In the genomic region with DNA sequence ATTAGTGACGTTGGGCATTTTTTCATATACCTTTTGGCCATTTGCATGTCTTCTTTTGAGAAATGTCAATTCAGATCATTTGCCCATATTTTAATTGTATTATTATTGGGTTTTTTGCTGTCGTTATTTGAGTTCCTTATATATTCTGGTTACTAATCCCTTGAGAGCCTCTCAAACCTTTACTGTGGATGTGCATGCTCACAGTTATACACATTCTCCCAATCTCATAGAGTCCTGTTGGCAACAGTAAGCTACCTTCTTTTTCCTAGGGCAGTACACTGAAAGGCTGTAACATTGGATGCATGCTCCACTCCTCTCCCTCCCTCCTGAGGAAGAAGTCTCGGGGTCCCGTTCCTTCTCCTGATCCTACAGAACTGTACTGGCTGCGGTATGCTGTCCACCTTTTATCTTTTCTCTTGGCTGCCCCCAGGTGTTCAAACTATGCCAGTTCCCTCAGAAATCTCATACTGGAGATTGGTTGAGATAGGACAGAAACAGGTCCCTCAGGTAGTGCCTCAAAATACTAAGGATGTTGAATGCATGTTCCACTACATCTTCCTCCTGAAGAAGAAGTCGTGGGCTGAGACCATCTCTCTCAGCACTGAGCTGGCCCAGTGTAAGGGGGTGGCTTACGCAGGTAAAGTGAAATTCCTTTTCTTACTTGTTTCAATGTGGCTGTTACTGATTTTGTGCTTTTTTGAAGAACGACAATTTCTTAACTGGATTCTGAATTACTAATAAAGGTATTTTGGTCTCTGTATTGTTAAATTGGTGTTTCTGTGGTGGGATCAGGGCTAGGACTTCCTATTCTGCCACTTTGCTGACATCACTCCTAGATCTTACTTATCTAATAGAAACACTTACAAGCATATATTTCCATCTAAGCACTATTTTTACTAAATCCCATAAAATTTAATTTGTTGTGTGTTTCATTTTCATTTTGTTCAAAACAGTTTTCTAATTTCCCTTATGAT, we compare ENCODE assay signal across 8 cellular contexts.
DNase-seq lines count a peak whose midpoint lies in the region; ATAC-seq and TF ChIP-seq lines count a peak whose summit lies in the region.

No MANE protein-coding gene starts in this region.

- H3K4me1 ChIP-seq in PC-3 (ENCODE audit: insufficient read depth, low read length) (no peaks in the 10 kb centered on the region), vagina (no peaks in the 10 kb centered on the region)

- peak overlapping the region; percentile 49 for H2AFZ ChIP-seq in PC-3 (ENCODE audit: low read length)

- TF ChIP-seq POLR2A in vagina (IDR thresholded peaks at IDR 0.05), result no peak

- no peaks in the 10 kb centered on the region for H3K79me2 ChIP-seq in PC-3 (ENCODE audit: low read length)

- H4K20me1 ChIP-seq in PC-3 (ENCODE audit: low read length), result no peaks in the 10 kb centered on the region

- H3K4me3 ChIP-seq in PC-3 (ENCODE audit: low read length), result no peak overlapping the region
- H3K4me3 ChIP-seq in vagina, result no peak overlapping the region

- H3K27me3 ChIP-seq in PC-3 (ENCODE audit: low read length), result no peaks in the 10 kb centered on the region
- no peaks in the 10 kb centered on the region for H3K27me3 ChIP-seq in vagina

- DNase-seq in A172 (ENCODE audit: low spot score), result peak; percentile 50
- peak; percentile 41 for DNase-seq in GM10248 (ENCODE audit: extremely low spot score)
- DNase-seq in PC-3, result peak; percentile 81
- DNase-seq in activated T-helper 9 cell treated with anti-CD3 and anti-CD28 coated beads, Interleukin-2, amount 50 U/mL, for 16 hours (ENCODE audit: low read depth), result peak; percentile 8
- peak; percentile 5 for DNase-seq in iPS DF 4.7 (ENCODE audit: extremely low read depth, low spot score)
- peak; percentile 19 to 24 for DNase-seq in stimulated activated CD4-positive, alpha-beta T cell treated with anti-CD3 and anti-CD28 coated beads, Interleukin-2, amount 100 ng/mL, for 48 hours
- DNase-seq in vagina (ENCODE audit: extremely low spot score in 2 of 2), result no peak

- no peak overlapping the region for H3K9ac ChIP-seq in PC-3 (ENCODE audit: low read length)

- H3K36me3 ChIP-seq in PC-3 (ENCODE audit: low read depth, low read length) (no peaks in the 10 kb centered on the region), vagina (no peaks in the 10 kb centered on the region)

- TF ChIP-seq CTCF in GM10248 (IDR thresholded peaks at IDR 0.05; ENCODE audit: control extremely low read depth, extremely low read depth, low read depth, missing control alignments) (no peak), PC-3 (conservative IDR thresholded peaks at IDR 0.05; ENCODE audit: low read depth, low read length) (peak; percentile 76), vagina (IDR thresholded peaks at IDR 0.05) (no peak)

- H3K9me3 ChIP-seq in PC-3 (ENCODE audit: low read length) (no peaks in the 10 kb centered on the region), vagina (no peaks in the 10 kb centered on the region)

- BruUV-seq in PC-3 (replicated peaks; lab: Mats Ljungman, UMichigan), result no TSS peak

- H3K27ac ChIP-seq in PC-3 (ENCODE audit: low read length) (no peak overlapping the region), vagina (no peak overlapping the region)

- intact Hi-C loops in PC-3 (cut with micrococcal nuclease), result loop anchor here (1.0 to 5.0 kb wide), 2 partner anchors 146 to 160 kb away; partner anchors contain the start of gene HUWE1
- intact Hi-C loops in vagina (cut with DNase I), result no loop called here

- H3K4me2 ChIP-seq in PC-3 (ENCODE audit: low read length), result peak overlapping the region; percentile 50; the same call in 1 of the 2 replicates

- ATAC-seq in HG03108 (IDR thresholded peaks at IDR 0.05; ENCODE audit: unreplicated experiment) (peak; percentile 73), PC-3 (peak; percentile 89)

- POLR2A ChIA-PET in GM10248 (lab: Yijun Ruan, JAX) (no interaction called here), PC-3 (lab: Charles Lee; ENCODE audit: unreplicated experiment) (no interaction called here)

- H3F3A ChIP-seq in PC-3 (ENCODE audit: low read length, unreplicated experiment), result no peaks in the 10 kb centered on the region

- no peaks in the 10 kb centered on the region for H3K9me2 ChIP-seq in PC-3 (replicated peaks; ENCODE audit: low read length)

- CTCF ChIA-PET in GM10248 (lab: Yijun Ruan, JAX), result interaction anchor here (1.0 to 1.3 kb wide), 3 partner anchors 9 to 162 kb away, joined by 3 to 4 read pairs (median 3); no protein-coding TSS in a partner anchor
- CTCF ChIA-PET in PC-3 (lab: Charles Lee), result no interaction called here

Comparison
In these comparisons a context has a peak if more than half of its experiments do, and no peak if none do; other contexts are left out.
1. DNase-seq: peak in A172 (single experiment), GM10248 (single experiment), PC-3 (single experiment), activated T-helper 9 cell treated with anti-CD3 and anti-CD28 coated beads, Interleukin-2, amount 50 U/mL, for 16 hours (single experiment), iPS DF 4.7 (single experiment) and stimulated activated CD4-positive, alpha-beta T cell treated with anti-CD3 and anti-CD28 coated beads, Interleukin-2, amount 100 ng/mL, for 48 hours (2 of 2); none in vagina (0 of 2).